Comparison of ENCODE assay signal across 25 cellular contexts in the genomic region with DNA sequence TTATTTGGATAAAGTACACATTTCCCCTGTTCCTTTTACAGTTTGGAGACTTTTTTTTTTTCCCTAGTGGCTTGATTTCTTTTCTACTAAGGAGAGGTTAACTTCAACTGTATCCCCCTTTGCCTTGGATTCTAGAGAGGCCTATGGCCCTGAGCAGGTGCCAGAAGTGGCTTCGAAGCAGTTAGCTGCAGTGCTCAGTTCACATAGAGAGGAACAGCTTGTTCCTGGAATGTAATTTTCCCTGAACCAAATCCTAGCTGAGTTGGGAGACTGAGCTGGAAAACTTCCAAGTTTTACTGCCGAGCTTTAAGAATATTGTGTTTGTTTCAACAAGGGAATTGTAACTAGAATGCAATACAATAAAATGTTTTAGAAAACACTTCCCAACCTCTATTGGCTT. TPM values are rescaled to one million over a fixed set of nuclear protein-coding genes. Genes with fewer than 3 reads are reported as not detected.
DNase-seq lines count a peak whose midpoint lies in the region; ATAC-seq and TF ChIP-seq lines count a peak whose summit lies in the region.
"Had no signal": no experiment of that assay in that cellular context is flagged by ENCODE, and none has a peak within 500 bp of the region (broad histone marks: within the 10 kb centered on the region; RNA-seq: fewer than 3 reads in every experiment).

No MANE protein-coding gene starts in this region.

- DNase-seq in GM03348 (ENCODE audit: low spot score) (peak; percentile 1), adipocyte (ENCODE audit: low read depth) (peak; percentile 37), medulla oblongata (ENCODE audit: extremely low spot score) (peak; percentile 30), kidney tubule cell (ENCODE audit: low spot score) (no peak), WERI-Rb-1 (no peak)
- DNase-seq in activated T-cell treated with anti-CD3 and anti-CD28 coated beads, Interleukin-2, amount 50 U/mL, for 72 hours: no peak
- DNase-seq: activated CD4-positive, alpha-beta T cell treated with anti-CD3 and anti-CD28 coated beads, Interleukin-2, amount 50 U/mL, for 4 hours; activated CD8-positive, alpha-beta memory T cell treated with anti-CD3 and anti-CD28 coated beads, Interleukin-2, amount 50 U/mL, for 48 hours; activated gamma-delta T cell treated with Interleukin-2 at 50 U/mL for 16 hours; caudate nucleus; dorsolateral prefrontal cortex; gastrocnemius medialis; Kasumi-1; kidney; natural killer cell; NCI-H1092 treated with DMSO at 0.1 percent for 48 hours; NCI-H774; T-helper 1 cell; trophoblast cell had no signal

- no peak overlapping the region for H3K9ac ChIP-seq in adipocyte (ENCODE audit: low read length)

- no peaks in the 10 kb centered on the region for H3K9me3 Mint-ChIP-seq in activated T-cell treated with anti-CD3 and anti-CD28 coated beads, Interleukin-2, amount 50 U/mL, for 72 hours
- H3K9me3 Mint-ChIP-seq: natural killer cell; stimulated activated effector memory CD8-positive, alpha-beta T cell treated with anti-CD3 and anti-CD28 coated beads, Interleukin-12 subunit alpha, Interleukin-12 subunit beta, amount 100 ng/mL, for 72 hours had no signal

- H3K27ac ChIP-seq in 22Rv1: peak overlapping the region; percentile 47
- no peak overlapping the region for H3K27ac ChIP-seq in WERI-Rb-1
- H3K27ac ChIP-seq: gastrocnemius medialis, SJCRH30 had no signal

- no peak for ATAC-seq in activated T-cell treated with anti-CD3 and anti-CD28 coated beads, Interleukin-2, amount 50 U/mL, for 72 hours (replicated peaks in 1 of 2)
- ATAC-seq in HG02885 (IDR thresholded peaks at IDR 0.05; ENCODE audit: poor library complexity, unreplicated experiment): no peak
- ATAC-seq: gastrocnemius medialis; natural killer cell; sciatic nerve; stimulated activated effector memory CD8-positive, alpha-beta T cell treated with anti-CD3 and anti-CD28 coated beads, Interleukin-12 subunit alpha, Interleukin-12 subunit beta, amount 100 ng/mL, for 72 hours had no signal

- TF ChIP-seq CTCF in 22Rv1 (IDR thresholded peaks at IDR 0.05): no peak
- TF ChIP-seq CTCF in WERI-Rb-1 (IDR thresholded peaks at IDR 0.05; ENCODE audit: low read depth, low read length): no peak

- H3K4me3 ChIP-seq in adipocyte (ENCODE audit: low read length) (no peak overlapping the region), WERI-Rb-1 (ENCODE audit: low read depth, low read length) (no peak overlapping the region)
- H3K4me3 ChIP-seq: dorsolateral prefrontal cortex, gastrocnemius medialis, SJCRH30 had no signal

- H3K4me1 Mint-ChIP-seq in activated T-cell treated with anti-CD3 and anti-CD28 coated beads, Interleukin-2, amount 50 U/mL, for 72 hours (ENCODE audit: low read depth): peaks cover 1% of the 10 kb centered on the region
- H3K4me1 Mint-ChIP-seq: natural killer cell had no signal

- no peak overlapping the region for H3K4me3 Mint-ChIP-seq in activated T-cell treated with anti-CD3 and anti-CD28 coated beads, Interleukin-2, amount 50 U/mL, for 72 hours
- H3K4me3 Mint-ChIP-seq: natural killer cell; stimulated activated effector memory CD8-positive, alpha-beta T cell treated with anti-CD3 and anti-CD28 coated beads, Interleukin-12 subunit alpha, Interleukin-12 subunit beta, amount 100 ng/mL, for 72 hours had no signal

- H3K27me3 Mint-ChIP-seq in activated T-cell treated with anti-CD3 and anti-CD28 coated beads, Interleukin-2, amount 50 U/mL, for 72 hours (ENCODE audit: low read depth): peaks cover 14% of the 10 kb centered on the region

- no peaks in the 10 kb centered on the region for H3K9me3 ChIP-seq in adipocyte (ENCODE audit: control insufficient read depth, low read length)
- H3K9me3 ChIP-seq in WERI-Rb-1 (ENCODE audit: severe bottlenecking): no peaks in the 10 kb centered on the region
- H3K9me3 ChIP-seq: gastrocnemius medialis, SJCRH30 had no signal

- H3K4me1 ChIP-seq in adipocyte (ENCODE audit: control insufficient read depth, insufficient read depth, low read length): peaks cover 9% of the 10 kb centered on the region
- H3K4me1 ChIP-seq: SJCRH30 had no signal

- H3K27me3 ChIP-seq in adipocyte (replicated peaks; ENCODE audit: control insufficient read depth, insufficient read depth, low read length): peaks cover 22% of the 10 kb centered on the region
- no peaks in the 10 kb centered on the region for H3K27me3 ChIP-seq in WERI-Rb-1 (ENCODE audit: insufficient read depth, low read depth, severe bottlenecking)
- H3K27me3 ChIP-seq: SJCRH30 had no signal

- no peak overlapping the region for H3K27ac Mint-ChIP-seq in activated T-cell treated with anti-CD3 and anti-CD28 coated beads, Interleukin-2, amount 50 U/mL, for 72 hours
- H3K27ac Mint-ChIP-seq: natural killer cell; stimulated activated effector memory CD8-positive, alpha-beta T cell treated with anti-CD3 and anti-CD28 coated beads, Interleukin-12 subunit alpha, Interleukin-12 subunit beta, amount 100 ng/mL, for 72 hours had no signal

- H3K36me3 Mint-ChIP-seq in activated T-cell treated with anti-CD3 and anti-CD28 coated beads, Interleukin-2, amount 50 U/mL, for 72 hours (ENCODE audit: insufficient read depth in 2 of 2): no peaks in the 10 kb centered on the region
- H3K36me3 Mint-ChIP-seq: natural killer cell; stimulated activated effector memory CD8-positive, alpha-beta T cell treated with anti-CD3 and anti-CD28 coated beads, Interleukin-12 subunit alpha, Interleukin-12 subunit beta, amount 100 ng/mL, for 72 hours had no signal

- H3K36me3 ChIP-seq in adipocyte (ENCODE audit: control insufficient read depth, insufficient read depth, low read length, severe bottlenecking) (no peaks in the 10 kb centered on the region), WERI-Rb-1 (peaks cover 24% of the 10 kb centered on the region)
- H3K36me3 ChIP-seq: gastrocnemius medialis, SJCRH30 had no signal

RNA-seq across cellular contexts. Expression of a gene that starts 17.5 kb away (rescaled TPM):
- not detected for total RNA-seq in activated T-cell treated with anti-CD3 and anti-CD28 coated beads, Interleukin-2, amount 50 U/mL, for 72 hours
- total RNA-seq: natural killer cell, osteocyte, sciatic nerve had no signal

Comparison
In these comparisons a context has a peak if more than half of its experiments do, and no peak if none do; other contexts are left out.
1. DNase-seq: peak in GM03348 (single experiment), adipocyte (single experiment) and medulla oblongata (single experiment); none in kidney tubule cell (single experiment), activated T-cell treated with anti-CD3 and anti-CD28 coated beads, Interleukin-2, amount 50 U/mL, for 72 hours (0 of 2) and WERI-Rb-1 (single experiment).